ENCODE assay signal across 28 cellular contexts in genomic region chr22:20170170-20170569, GRCh38. TPM values are rescaled to one million over a fixed set of nuclear protein-coding genes. Genes with fewer than 3 reads are reported as not detected.
A peak's percentile ranks its signal among the peaks of the same experiment; 100 is the strongest.
DNase-seq lines count a peak whose midpoint lies in the region; ATAC-seq and TF ChIP-seq lines count a peak whose summit lies in the region.
"Had no signal": no experiment of that assay in that cellular context is flagged by ENCODE, and none has a peak within 500 bp of the region (broad histone marks: within the 10 kb centered on the region; RNA-seq: fewer than 3 reads in every experiment).

No MANE protein-coding gene starts in this region.

- H2AK5ac ChIP-seq in neuronal stem cell (ENCODE audit: low read depth, low read length): no peak overlapping the region

- no peak overlapping the region for H4K8ac ChIP-seq in neuronal stem cell (ENCODE audit: low read depth, low read length)

- H3K9me3 ChIP-seq in BLaER1: no peaks in the 10 kb centered on the region
- H3K9me3 ChIP-seq in neuronal stem cell (replicated peaks in 1 of 2; ENCODE audit: control insufficient read depth in 2 of 2, insufficient read depth in 1 of 2, low read depth in 1 of 2, low read length in 2 of 2): no peaks in the 10 kb centered on the region
- no peaks in the 10 kb centered on the region for H3K9me3 ChIP-seq in lower lobe of right lung
- H3K9me3 ChIP-seq: BE2C; BLaER1 treated with 17β-estradiol and CSF1 and Interleukin-3, amounts not matched to agents 10 nM and 100 nM had no signal

- H3K4me1 ChIP-seq in BLaER1: peaks cover 61% of the 10 kb centered on the region
- H3K4me1 ChIP-seq in neuronal stem cell (ENCODE audit: control insufficient read depth in 2 of 2, insufficient read depth in 1 of 2, low read depth in 1 of 2, low read length in 2 of 2): peaks cover 0 to under 1% of the 10 kb centered on the region in 2 donors
- no peaks in the 10 kb centered on the region for H3K4me1 ChIP-seq in lower lobe of right lung
- H3K4me1 ChIP-seq: BE2C had no signal

- H4K91ac ChIP-seq in neuronal stem cell (ENCODE audit: low read depth, low read length, poor library complexity): no peak overlapping the region

- no peaks in the 10 kb centered on the region for H3K27me3 Mint-ChIP-seq in WTC11 (ENCODE audit: low read depth)
- peaks cover 10% of the 10 kb centered on the region for H3K27me3 Mint-ChIP-seq in central memory CD8-positive, alpha-beta T cell
- H3K27me3 Mint-ChIP-seq: CD4-positive, alpha-beta memory T cell; CD4-positive, CD25-positive, alpha-beta regulatory T cell had no signal

- H3K23ac ChIP-seq in neuronal stem cell (ENCODE audit: low read depth, low read length, poor library complexity): peak overlapping the region; percentile 61

- no peak overlapping the region; the same call in 1 of the 2 replicates for H3K4me2 ChIP-seq in BLaER1
- no peak overlapping the region for H3K4me2 ChIP-seq in neuronal stem cell (ENCODE audit: insufficient read depth, low read length, poor library complexity, severe bottlenecking)

- no peak overlapping the region for H3K4ac ChIP-seq in neuronal stem cell (ENCODE audit: low read length)

- TF ChIP-seq CTCF in WTC11 (IDR thresholded peaks at IDR 0.05) (no peak), lower lobe of right lung (IDR thresholded peaks at IDR 0.05) (no peak)

- POLR2A ChIA-PET in WTC11 (lab: Charles Lee): no interaction called here

- no peaks in the 10 kb centered on the region for H3K36me3 Mint-ChIP-seq in WTC11
- no peaks in the 10 kb centered on the region for H3K36me3 Mint-ChIP-seq in central memory CD8-positive, alpha-beta T cell (ENCODE audit: insufficient read depth)
- H3K36me3 Mint-ChIP-seq: CD4-positive, alpha-beta memory T cell; CD4-positive, CD25-positive, alpha-beta regulatory T cell; CD8-positive, alpha-beta memory T cell had no signal

- H3K4me3 ChIP-seq in BLaER1 (no peak overlapping the region), neuronal stem cell (ENCODE audit: low read length in 2 of 2) (no peak overlapping the region), lower lobe of right lung (no peak overlapping the region)
- H3K4me3 ChIP-seq: BLaER1 treated with 17β-estradiol and CSF1 and Interleukin-3, amounts not matched to agents 10 nM and 100 nM; GM12878 had no signal

- WGBS in neuronal stem cell (ENCODE audit: extremely low coverage in 2 of 2, insufficient read length in 2 of 2, insufficient replicate concordance in 1 of 2), 2 donors: no CpG with 5 or more reads among the region's 13 CpGs

- no peaks in the 10 kb centered on the region for H3K36me3 ChIP-seq in BLaER1
- H3K36me3 ChIP-seq in neuronal stem cell (replicated peaks in 1 of 2; ENCODE audit: control insufficient read depth in 2 of 2, insufficient read depth in 2 of 2, low read length in 2 of 2): no peaks in the 10 kb centered on the region
- H3K36me3 ChIP-seq in lower lobe of right lung: no peaks in the 10 kb centered on the region
- H3K36me3 ChIP-seq: BE2C; BLaER1 treated with 17β-estradiol and CSF1 and Interleukin-3, amounts not matched to agents 10 nM and 100 nM had no signal

- intact Hi-C loops in lower lobe of right lung (cut with DNase I): no loop called here

- no peak overlapping the region for H2BK12ac ChIP-seq in neuronal stem cell (ENCODE audit: low read length)

- no peaks in the 10 kb centered on the region for H4K20me1 ChIP-seq in BLaER1
- H4K20me1 ChIP-seq: BLaER1 treated with 17β-estradiol and CSF1 and Interleukin-3, amounts not matched to agents 10 nM and 100 nM had no signal

- CTCF ChIA-PET in WTC11 (lab: Charles Lee): interaction anchor here (1.2 to 1.4 kb wide), 2 partner anchors 13 to 69 kb away, joined by 3 read pairs; no protein-coding TSS in a partner anchor

- H3K27me3 ChIP-seq in BLaER1: no peaks in the 10 kb centered on the region
- peaks cover 0 to 52% (median 0%) of the 10 kb centered on the region in 3 experiments for H3K27me3 ChIP-seq in neuronal stem cell (ENCODE audit: control insufficient read depth in 3 of 3, insufficient read depth in 3 of 3, low read depth in 1 of 3, low read length in 3 of 3)
- H3K27me3 ChIP-seq in lower lobe of right lung (ENCODE audit: low read depth): no peaks in the 10 kb centered on the region
- H3K27me3 ChIP-seq: BE2C; BLaER1 treated with 17β-estradiol and CSF1 and Interleukin-3, amounts not matched to agents 10 nM and 100 nM had no signal

- H3K9ac ChIP-seq in BLaER1: no peak overlapping the region
- H3K9ac ChIP-seq in neuronal stem cell (ENCODE audit: low read depth, low read length, poor library complexity): no peak overlapping the region
- H3K9ac ChIP-seq: BLaER1 treated with 17β-estradiol and CSF1 and Interleukin-3, amounts not matched to agents 10 nM and 100 nM had no signal

- H3K9me3 Mint-ChIP-seq in WTC11: no peaks in the 10 kb centered on the region
- H3K9me3 Mint-ChIP-seq in central memory CD8-positive, alpha-beta T cell: no peaks in the 10 kb centered on the region
- H3K9me3 Mint-ChIP-seq: CD4-positive, alpha-beta memory T cell; CD8-positive, alpha-beta memory T cell had no signal

- H2BK120ac ChIP-seq in neuronal stem cell (ENCODE audit: low read depth, low read length): no peak overlapping the region

- no peak overlapping the region for H2BK5ac ChIP-seq in neuronal stem cell (ENCODE audit: low read length)

- H3K79me1 ChIP-seq in neuronal stem cell (ENCODE audit: low read depth, low read length): no peaks in the 10 kb centered on the region

- H2BK15ac ChIP-seq in neuronal stem cell (ENCODE audit: low read length): peak overlapping the region; percentile 20

- H3K14ac ChIP-seq in neuronal stem cell (ENCODE audit: low read length): no peak overlapping the region

- H3K27ac ChIP-seq in BLaER1 (peak overlapping the region; percentile 8; the same call in 1 of the 2 replicates), neuronal stem cell (replicated peaks; ENCODE audit: low read length) (no peak overlapping the region), lower lobe of right lung (no peak overlapping the region)
- H3K27ac ChIP-seq: BLaER1 treated with 17β-estradiol and CSF1 and Interleukin-3, amounts not matched to agents 10 nM and 100 nM; C4-2B had no signal

- peak overlapping the region; percentile 15 for H3K18ac ChIP-seq in neuronal stem cell (ENCODE audit: low read length)

- DNase-seq in WTC11 (ENCODE audit: low spot score) (no peak), neuronal stem cell (ENCODE audit: low spot score) (no peak), germinal center (ENCODE audit: low spot score) (no peak), lower lobe of right lung (no peak)
- no peak for DNase-seq in central memory CD8-positive, alpha-beta T cell (ENCODE audit: low spot score in 2 of 2)
- DNase-seq in activated T-cell treated with anti-CD3 and anti-CD28 coated beads, Interleukin-2, amount 50 U/mL, for 1 hour: no peak
- DNase-seq: 8988T; ACHN; BE2C; CD4-positive, alpha-beta memory T cell; CD4-positive, CD25-positive, alpha-beta regulatory T cell; CD8-positive, alpha-beta memory T cell; COR-L47; DMS 273 treated with DMSO at 0.1 percent for 48 hours; DMS153; DMS53; DMS79; DND-41; EL; GDM1 had no signal

- no peaks in the 10 kb centered on the region for H3K4me1 Mint-ChIP-seq in WTC11
- H3K4me1 Mint-ChIP-seq in central memory CD8-positive, alpha-beta T cell: no peaks in the 10 kb centered on the region
- H3K4me1 Mint-ChIP-seq: CD4-positive, alpha-beta memory T cell; CD4-positive, CD25-positive, alpha-beta regulatory T cell; CD8-positive, alpha-beta memory T cell had no signal

- no peak overlapping the region for H3K4me3 Mint-ChIP-seq in WTC11
- H3K4me3 Mint-ChIP-seq in central memory CD8-positive, alpha-beta T cell: no peak overlapping the region
- H3K4me3 Mint-ChIP-seq: CD4-positive, alpha-beta memory T cell; CD4-positive, CD25-positive, alpha-beta regulatory T cell; CD8-positive, alpha-beta memory T cell had no signal

- 0 out of 2 replicates have a peak overlapping the region, but pooled peaks have one; percentile 23 for H3K27ac Mint-ChIP-seq in WTC11
- H3K27ac Mint-ChIP-seq in central memory CD8-positive, alpha-beta T cell (ENCODE audit: low read depth): peak overlapping the region; percentile 74
- H3K27ac Mint-ChIP-seq: CD4-positive, alpha-beta memory T cell; CD4-positive, CD25-positive, alpha-beta regulatory T cell; CD8-positive, alpha-beta memory T cell had no signal

- ATAC-seq in WTC11 (no peak), HG02885 (IDR thresholded peaks at IDR 0.05; ENCODE audit: poor library complexity, unreplicated experiment) (no peak), lower lobe of right lung (no peak)
- no peak for ATAC-seq in central memory CD8-positive, alpha-beta T cell (replicated peaks; ENCODE audit: extremely low read depth, poor library complexity, severe bottlenecking)
- ATAC-seq: GM12878 had no signal

- H2AFZ ChIP-seq in neuronal stem cell (ENCODE audit: low read length): no peak overlapping the region

TF ChIP-seq in WTC11, 78 proteins besides CTCF, POLR2A, EP300 and RAD21 (continues in another document):
- TF ChIP-seq ETV6 (CRISPR knock-in tag; IDR thresholded peaks at IDR 0.05): no peak
- TF ChIP-seq GRHL2 (CRISPR knock-in tag; IDR thresholded peaks at IDR 0.05; ENCODE audit: insufficient replicate concordance, severe bottlenecking): no peak
- no peak for TF ChIP-seq ZSCAN18 (CRISPR knock-in tag; IDR thresholded peaks at IDR 0.05)

RNA-seq across cellular contexts. Expression of gene CCDC188, which starts 19.3 kb away (rescaled TPM):
- total RNA-seq in WTC11 (2021): not detected in 3 replicates
- not detected for polyA plus RNA-seq in neuronal stem cell (2013, experiment 1 of 2)
- not detected for polyA plus RNA-seq in neuronal stem cell (2013, experiment 2 of 2)
- total RNA-seq in lower lobe of right lung: 0.77 TPM
- total RNA-seq: A673; CD4-positive, alpha-beta memory T cell; CD8-positive, alpha-beta memory T cell; G401; GM12878 had no signal
- polyA plus RNA-seq: AG04450; CD4-positive, alpha-beta memory T cell; CD4-positive, CD25-positive, alpha-beta regulatory T cell; CD8-positive, alpha-beta memory T cell; GM12878 had no signal

RNA-seq across cellular contexts. Expression of gene ZDHHC8, which starts 38.6 kb away (rescaled TPM):
- total RNA-seq in WTC11 (2021) (72.3 to 79.7 TPM (median 77.6 TPM) in 3 replicates), lower lobe of right lung (77.2 TPM)
- polyA plus RNA-seq in neuronal stem cell (2013, experiment 1 of 2): 44.3 TPM
- polyA plus RNA-seq in neuronal stem cell (2013, experiment 2 of 2): 42.8 TPM

RNA-seq across cellular contexts. Expression of gene TRMT2A, which starts 53.1 kb away (rescaled TPM):
- total RNA-seq in WTC11 (2021): 52.0 to 68.6 TPM (median 53.7 TPM) in 3 replicates
- 21.2 TPM for polyA plus RNA-seq in neuronal stem cell (2013, experiment 1 of 2)
- 21.9 TPM for polyA plus RNA-seq in neuronal stem cell (2013, experiment 2 of 2)
- total RNA-seq in lower lobe of right lung: 70.4 TPM

RNA-seq across cellular contexts. Expression of gene RANBP1, which starts 54.3 kb away (rescaled TPM):
- total RNA-seq in WTC11 (2021) (379 to 443 TPM (median 400 TPM) in 3 replicates), lower lobe of right lung (58.3 TPM)
- polyA plus RNA-seq in neuronal stem cell (2013, experiment 1 of 2): 496 TPM
- 494 TPM for polyA plus RNA-seq in neuronal stem cell (2013, experiment 2 of 2)
